In the genomic region with DNA sequence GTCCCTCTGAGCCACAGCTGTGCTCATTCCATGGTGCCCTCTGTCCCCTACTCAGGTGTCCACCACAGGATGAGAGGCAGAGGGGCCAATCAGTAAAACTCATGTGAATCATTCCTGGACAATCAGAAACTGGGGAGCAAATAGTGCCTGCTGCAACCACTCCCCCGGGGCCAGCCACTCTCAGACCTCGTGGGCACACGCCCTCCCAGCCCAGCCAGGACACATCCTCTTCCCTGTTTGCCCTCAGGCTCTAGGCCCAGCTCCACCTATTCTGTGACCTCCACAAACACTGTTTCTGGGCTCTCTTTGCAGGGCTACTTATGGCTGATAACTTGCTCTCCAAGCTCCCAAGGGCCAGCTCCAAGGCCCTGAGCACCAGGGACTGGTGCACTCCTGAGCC, we compare ENCODE assay signal across 14 cellular contexts. TPM values are rescaled to one million over a fixed set of nuclear protein-coding genes. Genes with fewer than 3 reads are reported as not detected.
A peak's percentile ranks its signal among the peaks of the same experiment; 100 is the strongest.
DNase-seq lines count a peak whose midpoint lies in the region; ATAC-seq and TF ChIP-seq lines count a peak whose summit lies in the region.
"Had no signal": no experiment of that assay in that cellular context is flagged by ENCODE, and none has a peak within 500 bp of the region (broad histone marks: within the 10 kb centered on the region; RNA-seq: fewer than 3 reads in every experiment).

No MANE protein-coding gene starts in this region.

- H3K9me3 Mint-ChIP-seq in type B pancreatic cell, result no peaks in the 10 kb centered on the region
- no peaks in the 10 kb centered on the region for H3K9me3 Mint-ChIP-seq in activated T-helper 2 cell treated with anti-CD3 and anti-CD28 coated beads, Interferon-gamma antibody, Interleukin-2, Interleukin-4, amounts not matched to agents 10 μg/mL and 5 μg/mL and 100 μg/mL, durations not matched to agents 14 hours and 24 hours and 36 hours

- H3K27ac ChIP-seq in left lung, result no peak overlapping the region
- H3K27ac ChIP-seq: esophagus muscularis mucosa, heart right ventricle, VCaP had no signal

- ATAC-seq in left lung (peak; percentile 88), GM19395 (IDR thresholded peaks at IDR 0.05; ENCODE audit: unreplicated experiment) (no peak), GM18870 (IDR thresholded peaks at IDR 0.05; ENCODE audit: unreplicated experiment) (no peak)
- ATAC-seq: activated T-helper 17 cell treated with anti-CD3 and anti-CD28 coated beads, Interleukin-2, amount 50 U/mL, for 72 hours had no signal

- TF ChIP-seq CTCF in left lung (IDR thresholded peaks at IDR 0.05) (no peak), type B pancreatic cell (conservative IDR thresholded peaks at IDR 0.05) (no peak)

- intact Hi-C loops in left lung (cut with DNase I), result no loop called here
- intact Hi-C loops in activated T-helper 2 cell treated with anti-CD3 and anti-CD28 coated beads, Interferon-gamma antibody, Interleukin-2, Interleukin-4, amounts not matched to agents 10 μg/mL and 5 μg/mL and 100 μg/mL, durations not matched to agents 14 hours and 24 hours and 36 hours (cut with micrococcal nuclease), result no loop called here

- peaks cover 4 to 14% of the 10 kb centered on the region in 2 donors for H3K4me1 ChIP-seq in left lung

- no peak overlapping the region for H3K4me3 Mint-ChIP-seq in type B pancreatic cell
- no peak overlapping the region for H3K4me3 Mint-ChIP-seq in activated T-helper 2 cell treated with anti-CD3 and anti-CD28 coated beads, Interferon-gamma antibody, Interleukin-2, Interleukin-4, amounts not matched to agents 10 μg/mL and 5 μg/mL and 100 μg/mL, durations not matched to agents 14 hours and 24 hours and 36 hours (ENCODE audit: low read depth)
- H3K4me3 Mint-ChIP-seq: activated T-helper 17 cell treated with anti-CD3 and anti-CD28 coated beads, Interleukin-2, amount 50 U/mL, for 72 hours had no signal

- no peaks in the 10 kb centered on the region for H3K27me3 Mint-ChIP-seq in type B pancreatic cell
- H3K27me3 Mint-ChIP-seq in activated T-helper 2 cell treated with anti-CD3 and anti-CD28 coated beads, Interferon-gamma antibody, Interleukin-2, Interleukin-4, amounts not matched to agents 10 μg/mL and 5 μg/mL and 100 μg/mL, durations not matched to agents 14 hours and 24 hours and 36 hours (ENCODE audit: low read depth), result no peaks in the 10 kb centered on the region
- H3K27me3 Mint-ChIP-seq: activated T-helper 17 cell treated with anti-CD3 and anti-CD28 coated beads, Interleukin-2, amount 50 U/mL, for 72 hours had no signal

- no peak overlapping the region for H3K4me3 ChIP-seq in left lung
- H3K4me3 ChIP-seq: esophagus muscularis mucosa, heart right ventricle had no signal

- no peaks in the 10 kb centered on the region for H3K36me3 ChIP-seq in left lung
- H3K36me3 ChIP-seq: esophagus muscularis mucosa, heart right ventricle had no signal

- H3K9me3 ChIP-seq in left lung, result no peaks in the 10 kb centered on the region
- H3K9me3 ChIP-seq: esophagus muscularis mucosa, heart right ventricle had no signal

- no peaks in the 10 kb centered on the region for H3K27me3 ChIP-seq in left lung
- H3K27me3 ChIP-seq: esophagus muscularis mucosa, heart right ventricle had no signal

- H3K27ac Mint-ChIP-seq in type B pancreatic cell, result peak overlapping the region; percentile 18
- no peak overlapping the region for H3K27ac Mint-ChIP-seq in activated T-helper 2 cell treated with anti-CD3 and anti-CD28 coated beads, Interferon-gamma antibody, Interleukin-2, Interleukin-4, amounts not matched to agents 10 μg/mL and 5 μg/mL and 100 μg/mL, durations not matched to agents 14 hours and 24 hours and 36 hours
- H3K27ac Mint-ChIP-seq: activated T-helper 17 cell treated with anti-CD3 and anti-CD28 coated beads, Interleukin-2, amount 50 U/mL, for 72 hours had no signal

- H3K4me1 Mint-ChIP-seq in type B pancreatic cell (ENCODE audit: unreplicated experiment), result peaks cover 15% of the 10 kb centered on the region
- peaks cover 9% of the 10 kb centered on the region for H3K4me1 Mint-ChIP-seq in activated T-helper 2 cell treated with anti-CD3 and anti-CD28 coated beads, Interferon-gamma antibody, Interleukin-2, Interleukin-4, amounts not matched to agents 10 μg/mL and 5 μg/mL and 100 μg/mL, durations not matched to agents 14 hours and 24 hours and 36 hours (ENCODE audit: low read depth)

- peak; percentile 33 for DNase-seq in SIG-M5 treated with dmso at 0.1 percent for 504 hours (lab: John Stamatoyannopoulos, UW; ENCODE audit: unreplicated experiment)
- DNase-seq in SIG-M5 (lab: John Stamatoyannopoulos, UW), result no peak
- peak; percentile 65 for DNase-seq in RPMI7951 (ENCODE audit: low read depth)
- peak in 1 of 2 donors; percentile 63 for DNase-seq in left lung
- DNase-seq in type B pancreatic cell (ENCODE audit: extremely low spot score, unreplicated experiment), result no peak
- DNase-seq in activated T-helper 2 cell treated with anti-CD3 and anti-CD28 coated beads, Interferon-gamma antibody, Interleukin-2, Interleukin-4, amounts not matched to agents 10 μg/mL and 5 μg/mL and 100 μg/mL, durations not matched to agents 14 hours and 24 hours and 36 hours (ENCODE audit: low spot score), result no peak
- DNase-seq: heart right ventricle, NCI-H2227 treated with DMSO at 0.1 percent for 48 hours had no signal

- H3K36me3 Mint-ChIP-seq in type B pancreatic cell, result no peaks in the 10 kb centered on the region
- no peaks in the 10 kb centered on the region for H3K36me3 Mint-ChIP-seq in activated T-helper 2 cell treated with anti-CD3 and anti-CD28 coated beads, Interferon-gamma antibody, Interleukin-2, Interleukin-4, amounts not matched to agents 10 μg/mL and 5 μg/mL and 100 μg/mL, durations not matched to agents 14 hours and 24 hours and 36 hours (ENCODE audit: low read depth)

RNA-seq across cellular contexts. Expression of a gene that starts 14.0 kb away (rescaled TPM):
- 7.1 TPM in 2 replicates for total RNA-seq in RPMI7951 (2014; rRNA removed; shearing (Covaris generic))
- total RNA-seq in left lung (10 to 100 TPM; 17.7 to 19.2 TPM), type B pancreatic cell (ENCODE audit: low replicate concordance) (1.2 and 2.8 TPM in 2 replicates)
- total RNA-seq in activated T-helper 2 cell treated with anti-CD3 and anti-CD28 coated beads, Interferon-gamma antibody, Interleukin-2, Interleukin-4, amounts not matched to agents 10 μg/mL and 5 μg/mL and 100 μg/mL, durations not matched to agents 14 hours and 24 hours and 36 hours, result 0.23 and 0.34 TPM in 2 replicates

RNA-seq across cellular contexts. Expression of a gene that starts 26.6 kb away (rescaled TPM):
- total RNA-seq in RPMI7951 (2014; rRNA removed; shearing (Covaris generic)), result not detected in 2 replicates
- not detected for total RNA-seq in left lung
- not detected in 2 replicates for total RNA-seq in type B pancreatic cell (ENCODE audit: low replicate concordance)
- total RNA-seq in activated T-helper 2 cell treated with anti-CD3 and anti-CD28 coated beads, Interferon-gamma antibody, Interleukin-2, Interleukin-4, amounts not matched to agents 10 μg/mL and 5 μg/mL and 100 μg/mL, durations not matched to agents 14 hours and 24 hours and 36 hours, result not detected in 2 replicates
- total RNA-seq: activated T-helper 17 cell treated with anti-CD3 and anti-CD28 coated beads, Interleukin-2, amount 50 U/mL, for 72 hours; esophagus muscularis mucosa; kidney epithelial cell had no signal

RNA-seq across cellular contexts. Expression of a gene that starts 42.6 kb away (rescaled TPM):
- 25.3 and 29.7 TPM in 2 replicates for total RNA-seq in RPMI7951 (2014; rRNA removed; shearing (Covaris generic))
- total RNA-seq in left lung, result 10 to 100 TPM; 31.1 to 31.2 TPM
- total RNA-seq in type B pancreatic cell (ENCODE audit: low replicate concordance), result 27.1 and 46.3 TPM in 2 replicates
- total RNA-seq in activated T-helper 2 cell treated with anti-CD3 and anti-CD28 coated beads, Interferon-gamma antibody, Interleukin-2, Interleukin-4, amounts not matched to agents 10 μg/mL and 5 μg/mL and 100 μg/mL, durations not matched to agents 14 hours and 24 hours and 36 hours, result 62.7 and 66.8 TPM in 2 replicates

RNA-seq across cellular contexts. Expression of a gene that starts 42.6 kb away (rescaled TPM):
- total RNA-seq in RPMI7951 (2014; rRNA removed; shearing (Covaris generic)), result 320 and 392 TPM in 2 replicates
- total RNA-seq in left lung (100 to 1,000 TPM; 182 to 224 TPM), type B pancreatic cell (ENCODE audit: low replicate concordance) (233 and 240 TPM in 2 replicates)
- 208 and 215 TPM in 2 replicates for total RNA-seq in activated T-helper 2 cell treated with anti-CD3 and anti-CD28 coated beads, Interferon-gamma antibody, Interleukin-2, Interleukin-4, amounts not matched to agents 10 μg/mL and 5 μg/mL and 100 μg/mL, durations not matched to agents 14 hours and 24 hours and 36 hours

Comparison
In these comparisons a context has a peak if more than half of its experiments do, and no peak if none do; other contexts are left out.
1. DNase-seq: peak in SIG-M5 treated with dmso at 0.1 percent for 504 hours (single experiment) and RPMI7951 (single experiment); none in SIG-M5 (single experiment), type B pancreatic cell (single experiment) and activated T-helper 2 cell treated with anti-CD3 and anti-CD28 coated beads, Interferon-gamma antibody, Interleukin-2, Interleukin-4, amounts not matched to agents 10 μg/mL and 5 μg/mL and 100 μg/mL, durations not matched to agents 14 hours and 24 hours and 36 hours (single experiment).